Comparison of ENCODE assay signal across 15 cellular contexts in the genomic region with DNA sequence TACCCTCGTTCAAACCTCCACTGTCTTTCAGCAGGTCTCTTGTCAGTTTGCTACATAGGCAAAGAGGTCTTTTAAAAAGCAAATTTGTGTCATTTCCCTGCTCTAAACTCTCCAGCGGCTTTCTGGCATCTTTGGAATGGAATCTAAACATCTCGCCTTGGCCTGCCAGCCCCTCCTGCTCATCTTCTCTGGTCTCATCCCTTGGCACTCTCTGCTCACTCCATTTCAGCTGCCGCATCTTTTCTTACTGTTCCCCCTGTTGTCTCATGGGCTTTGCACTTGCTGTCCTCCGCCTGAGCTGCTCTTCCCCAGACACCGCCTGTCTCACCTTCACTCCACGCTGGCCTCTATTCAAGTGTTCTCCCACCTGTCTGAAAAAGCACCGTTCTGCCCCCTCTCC.
"Had no signal": no experiment of that assay in that cellular context is flagged by ENCODE, and none has a peak within 500 bp of the region (broad histone marks: within the 10 kb centered on the region; RNA-seq: fewer than 3 reads in every experiment).

No MANE protein-coding gene starts in this region.

- DNase-seq: activated CD4-positive, alpha-beta T cell treated with anti-CD3 and anti-CD28 coated beads for 48 hours; activated CD8-positive, alpha-beta memory T cell treated with anti-CD3 and anti-CD28 coated beads, Interleukin-2, amount 50 U/mL, for 4 hours; activated CD8-positive, alpha-beta T cell treated with anti-CD3 and anti-CD28 coated beads, Interleukin-2, amount 10 ng/mL, durations not matched to agents 7 days and 5 days; islet precursor cell; left lung; ovary; sigmoid colon; stimulated activated CD4-positive, alpha-beta T cell treated with anti-CD3 and anti-CD28 coated beads, Interleukin-2, amount 100 ng/mL, for 24 hours; thyroid gland had no signal

- H3K27me3 Mint-ChIP-seq: memory B cell had no signal

- H3K4me1 ChIP-seq: breast epithelium had no signal

- ATAC-seq: activated CD8-positive, alpha-beta T cell treated with anti-CD3 and anti-CD28 coated beads, Interleukin-2, amount 10 ng/mL, durations not matched to agents 7 days and 5 days; left lung had no signal

- H3K9me3 ChIP-seq: ascending aorta, breast epithelium, esophagus muscularis mucosa, left lung, ovary, sigmoid colon, thyroid gland had no signal

- H3K27ac Mint-ChIP-seq: activated CD8-positive, alpha-beta T cell treated with anti-CD3 and anti-CD28 coated beads, Interleukin-2, amount 10 ng/mL, durations not matched to agents 7 days and 5 days; memory B cell; T-helper 1 cell treated with Interleukin-12 subunit alpha and Interleukin-12 subunit beta and Interleukin-4 antibody, amounts not matched to agents 30 μg/mL and 1 μg/mL, for 36 hours had no signal

- H3K36me3 ChIP-seq: ascending aorta, breast epithelium, left lung, ovary, sigmoid colon, thyroid gland had no signal

- H3K9me3 Mint-ChIP-seq: memory B cell; neural crest cell; T-helper 1 cell treated with Interleukin-12 subunit alpha and Interleukin-12 subunit beta and Interleukin-4 antibody, amounts not matched to agents 30 μg/mL and 1 μg/mL, for 36 hours had no signal

- H3K27ac ChIP-seq: ascending aorta, breast epithelium, esophagus muscularis mucosa, left lung, ovary, sigmoid colon, thyroid gland had no signal

- H3K4me3 ChIP-seq: ascending aorta, breast epithelium, esophagus muscularis mucosa, left lung, ovary, sigmoid colon, thyroid gland had no signal

- H3K4me3 Mint-ChIP-seq: activated CD8-positive, alpha-beta T cell treated with anti-CD3 and anti-CD28 coated beads, Interleukin-2, amount 10 ng/mL, durations not matched to agents 7 days and 5 days; memory B cell; neural crest cell; T-helper 1 cell treated with Interleukin-12 subunit alpha and Interleukin-12 subunit beta and Interleukin-4 antibody, amounts not matched to agents 30 μg/mL and 1 μg/mL, for 36 hours had no signal

- H3K27me3 ChIP-seq: ascending aorta, breast epithelium, esophagus muscularis mucosa, left lung, ovary, sigmoid colon, thyroid gland had no signal
